Comparison of ENCODE assay signal across 14 cellular contexts in the genomic region with DNA sequence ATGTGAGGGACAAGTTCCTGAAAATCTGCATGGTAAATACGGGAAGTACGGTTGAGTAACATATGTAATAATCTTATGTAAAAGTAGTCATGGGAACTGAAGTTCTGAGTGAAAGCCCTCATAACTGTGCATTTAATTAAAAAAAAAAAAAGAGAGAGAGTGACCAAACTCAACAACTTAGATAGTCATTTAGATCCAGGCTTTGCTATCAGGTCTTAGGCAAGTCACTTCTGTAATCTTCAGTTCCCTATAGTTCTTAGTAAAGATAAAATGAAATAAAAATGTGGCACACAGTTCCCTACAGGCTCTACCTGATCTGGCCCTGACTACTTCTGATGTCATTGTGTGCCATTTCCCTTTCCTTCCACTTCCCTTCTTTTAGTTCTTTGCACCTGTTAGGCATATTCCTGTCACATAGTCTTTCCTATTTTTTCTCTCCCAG. TPM values are rescaled to one million over a fixed set of nuclear protein-coding genes. Genes with fewer than 3 reads are reported as not detected.
A peak's percentile ranks its signal among the peaks of the same experiment; 100 is the strongest.
DNase-seq lines count a peak whose midpoint lies in the region; ATAC-seq and TF ChIP-seq lines count a peak whose summit lies in the region.
"Had no signal": no experiment of that assay in that cellular context is flagged by ENCODE, and none has a peak within 500 bp of the region (broad histone marks: within the 10 kb centered on the region; RNA-seq: fewer than 3 reads in every experiment).

No MANE protein-coding gene starts in this region.

- no peaks in the 10 kb centered on the region for H3K9me3 ChIP-seq in left ventricle myocardium inferior (replicated peaks)
- H3K9me3 ChIP-seq in neural progenitor cell (ENCODE audit: low read depth) = no peaks in the 10 kb centered on the region
- H3K9me3 ChIP-seq: transverse colon had no signal

- no peak overlapping the region for H3K27ac ChIP-seq in left ventricle myocardium inferior (replicated peaks)
- H3K27ac ChIP-seq in neural progenitor cell = no peak overlapping the region
- H3K27ac ChIP-seq: coronary artery, transverse colon had no signal

- H3K36me3 ChIP-seq in left ventricle myocardium inferior = peaks cover 20% of the 10 kb centered on the region
- no peaks in the 10 kb centered on the region for H3K36me3 ChIP-seq in neural progenitor cell
- H3K36me3 ChIP-seq: transverse colon had no signal

- intact Hi-C loops in Right ventricle myocardium inferior (cut with DNase I) = no loop called here
- intact Hi-C loops in left ventricle myocardium inferior (cut with micrococcal nuclease) = no loop called here

- POLR2A ChIA-PET in activated naive CD8-positive, alpha-beta T cell treated with anti-CD3 and anti-CD28 coated beads, Interleukin-2, amount 10 ng/mL, durations not matched to agents 7 days and 5 days (lab: Charles Lee) = no interaction called here

- H3K27me3 ChIP-seq in left ventricle myocardium inferior (ENCODE audit: low read depth) (no peaks in the 10 kb centered on the region), neural progenitor cell (no peaks in the 10 kb centered on the region)
- H3K27me3 ChIP-seq: transverse colon had no signal

- no peak overlapping the region for H3K4me2 ChIP-seq in neural progenitor cell

- DNase-seq in Right ventricle myocardium inferior (ENCODE audit: missing footprints) = no peak
- DNase-seq in left ventricle myocardium inferior = no peak
- peak; percentile 57 for DNase-seq in NAMALWA (ENCODE audit: low spot score)
- no peak for DNase-seq in activated naive CD8-positive, alpha-beta T cell treated with anti-CD3 and anti-CD28 coated beads, Interleukin-2, amount 10 ng/mL, durations not matched to agents 7 days and 5 days
- DNase-seq in neural progenitor cell (ENCODE audit: low spot score) = no peak
- DNase-seq: activated CD8-positive, alpha-beta T cell treated with anti-CD3 and anti-CD28 coated beads for 36 hours; DMS79; NCI-H1694 treated with DMSO at 0.1 percent for 48 hours; NCI-H774; transverse colon had no signal

- H3K9me3 Mint-ChIP-seq in activated naive CD8-positive, alpha-beta T cell treated with anti-CD3 and anti-CD28 coated beads, Interleukin-2, amount 10 ng/mL, durations not matched to agents 7 days and 5 days = no peaks in the 10 kb centered on the region
- H3K9me3 Mint-ChIP-seq in stimulated activated naive CD8-positive, alpha-beta T cell treated with anti-CD3 and anti-CD28 coated beads, Interleukin-15, Interleukin-2, amounts not matched to agents 100 ng/mL and 50 ng/mL, for 24 hours = no peaks in the 10 kb centered on the region
- no peaks in the 10 kb centered on the region for H3K9me3 Mint-ChIP-seq in neural progenitor cell
- H3K9me3 Mint-ChIP-seq: activated CD8-positive, alpha-beta T cell treated with anti-CD3 and anti-CD28 coated beads for 36 hours had no signal

- no peak overlapping the region for H3K4me3 ChIP-seq in left ventricle myocardium inferior
- H3K4me3 ChIP-seq in neural progenitor cell = no peak overlapping the region
- H3K4me3 ChIP-seq: coronary artery, transverse colon had no signal

- H3K27me3 Mint-ChIP-seq in activated naive CD8-positive, alpha-beta T cell treated with anti-CD3 and anti-CD28 coated beads, Interleukin-2, amount 10 ng/mL, durations not matched to agents 7 days and 5 days = no peaks in the 10 kb centered on the region
- no peaks in the 10 kb centered on the region for H3K27me3 Mint-ChIP-seq in stimulated activated naive CD8-positive, alpha-beta T cell treated with anti-CD3 and anti-CD28 coated beads, Interleukin-15, Interleukin-2, amounts not matched to agents 100 ng/mL and 50 ng/mL, for 24 hours
- peaks cover 2% of the 10 kb centered on the region for H3K27me3 Mint-ChIP-seq in neural progenitor cell (ENCODE audit: insufficient read depth, low read depth)
- H3K27me3 Mint-ChIP-seq: activated CD8-positive, alpha-beta T cell treated with anti-CD3 and anti-CD28 coated beads for 36 hours had no signal

- peaks cover 31% of the 10 kb centered on the region for H3K36me3 Mint-ChIP-seq in activated naive CD8-positive, alpha-beta T cell treated with anti-CD3 and anti-CD28 coated beads, Interleukin-2, amount 10 ng/mL, durations not matched to agents 7 days and 5 days
- peaks cover 40% of the 10 kb centered on the region for H3K36me3 Mint-ChIP-seq in stimulated activated naive CD8-positive, alpha-beta T cell treated with anti-CD3 and anti-CD28 coated beads, Interleukin-15, Interleukin-2, amounts not matched to agents 100 ng/mL and 50 ng/mL, for 24 hours (ENCODE audit: low read depth)
- H3K36me3 Mint-ChIP-seq in neural progenitor cell = peaks cover 25% of the 10 kb centered on the region

- peaks cover 25% of the 10 kb centered on the region for H3K4me1 ChIP-seq in left ventricle myocardium inferior
- H3K4me1 ChIP-seq in neural progenitor cell = no peaks in the 10 kb centered on the region

- peak overlapping the region; percentile 19 for H3K27ac Mint-ChIP-seq in activated naive CD8-positive, alpha-beta T cell treated with anti-CD3 and anti-CD28 coated beads, Interleukin-2, amount 10 ng/mL, durations not matched to agents 7 days and 5 days
- H3K27ac Mint-ChIP-seq in stimulated activated naive CD8-positive, alpha-beta T cell treated with anti-CD3 and anti-CD28 coated beads, Interleukin-15, Interleukin-2, amounts not matched to agents 100 ng/mL and 50 ng/mL, for 24 hours = peak overlapping the region; percentile 60
- no peak overlapping the region for H3K27ac Mint-ChIP-seq in neural progenitor cell
- H3K27ac Mint-ChIP-seq: activated CD8-positive, alpha-beta T cell treated with anti-CD3 and anti-CD28 coated beads for 36 hours had no signal

- no peaks in the 10 kb centered on the region for H3F3A ChIP-seq in neural progenitor cell (ENCODE audit: low read depth)

- TF ChIP-seq CTCF in left ventricle myocardium inferior (IDR thresholded peaks at IDR 0.05; ENCODE audit: borderline replicate concordance) (no peak), neural progenitor cell (IDR thresholded peaks at IDR 0.05) (no peak)

- H3K4me3 Mint-ChIP-seq in activated naive CD8-positive, alpha-beta T cell treated with anti-CD3 and anti-CD28 coated beads, Interleukin-2, amount 10 ng/mL, durations not matched to agents 7 days and 5 days = no peak overlapping the region
- H3K4me3 Mint-ChIP-seq in stimulated activated naive CD8-positive, alpha-beta T cell treated with anti-CD3 and anti-CD28 coated beads, Interleukin-15, Interleukin-2, amounts not matched to agents 100 ng/mL and 50 ng/mL, for 24 hours = no peak overlapping the region
- H3K4me3 Mint-ChIP-seq in neural progenitor cell = no peak overlapping the region
- H3K4me3 Mint-ChIP-seq: activated CD8-positive, alpha-beta T cell treated with anti-CD3 and anti-CD28 coated beads for 36 hours had no signal

- H3K4me1 Mint-ChIP-seq in activated naive CD8-positive, alpha-beta T cell treated with anti-CD3 and anti-CD28 coated beads, Interleukin-2, amount 10 ng/mL, durations not matched to agents 7 days and 5 days = peaks cover 26% of the 10 kb centered on the region
- peaks cover 60% of the 10 kb centered on the region for H3K4me1 Mint-ChIP-seq in stimulated activated naive CD8-positive, alpha-beta T cell treated with anti-CD3 and anti-CD28 coated beads, Interleukin-15, Interleukin-2, amounts not matched to agents 100 ng/mL and 50 ng/mL, for 24 hours (ENCODE audit: low read depth)
- H3K4me1 Mint-ChIP-seq in neural progenitor cell = no peaks in the 10 kb centered on the region

- H2AFZ ChIP-seq in neural progenitor cell (replicated peaks) = no peak overlapping the region

- ATAC-seq in Right ventricle myocardium inferior (peak; percentile 23), GM18502 (IDR thresholded peaks at IDR 0.05; ENCODE audit: poor library complexity, unreplicated experiment) (no peak), HG03520 (IDR thresholded peaks at IDR 0.05; ENCODE audit: unreplicated experiment) (no peak)
- ATAC-seq in activated naive CD8-positive, alpha-beta T cell treated with anti-CD3 and anti-CD28 coated beads, Interleukin-2, amount 10 ng/mL, durations not matched to agents 7 days and 5 days (ENCODE audit: low read depth) = no peak
- ATAC-seq: activated CD8-positive, alpha-beta T cell treated with anti-CD3 and anti-CD28 coated beads for 36 hours had no signal

- H3K9ac ChIP-seq in neural progenitor cell = no peak overlapping the region

- peaks cover 54% of the 10 kb centered on the region for H4K20me1 ChIP-seq in neural progenitor cell (ENCODE audit: low read depth)

- H3K79me2 ChIP-seq in neural progenitor cell (ENCODE audit: low read depth) = peaks cover 99% of the 10 kb centered on the region

RNA-seq across cellular contexts. Expression of a gene that starts 15.0 kb away (rescaled TPM):
- total RNA-seq in Right ventricle myocardium inferior = 22.2 TPM
- 20.3 TPM for total RNA-seq in left ventricle myocardium inferior
- 10 to 100 TPM; 38.2 to 46.9 TPM for total RNA-seq in activated naive CD8-positive, alpha-beta T cell treated with anti-CD3 and anti-CD28 coated beads, Interleukin-2, amount 10 ng/mL, durations not matched to agents 7 days and 5 days
- total RNA-seq in neural progenitor cell (ENCODE audit: low replicate concordance) = 21.2 and 32.3 TPM in 2 replicates
